16 cellular contexts compared by ENCODE assay signal in the genomic region with DNA sequence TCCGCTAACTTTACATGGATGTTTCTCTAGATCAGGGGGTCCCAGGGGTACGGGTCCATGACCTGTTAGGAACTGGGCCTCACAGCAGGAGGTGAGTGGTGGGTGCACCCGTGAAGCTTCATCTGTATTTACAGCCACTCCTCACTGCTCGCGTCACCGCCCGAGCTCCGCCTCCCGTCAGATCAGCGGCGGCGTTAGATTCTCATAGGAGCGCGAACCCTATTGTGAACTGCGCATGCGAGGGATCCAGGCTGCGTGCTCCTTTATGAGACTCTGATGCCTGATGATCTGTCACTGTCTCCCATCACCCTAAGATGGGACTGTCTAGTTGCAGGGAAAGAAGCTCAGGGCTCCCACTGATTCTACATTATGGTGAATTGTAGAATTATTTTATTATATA. TPM values are rescaled to one million over a fixed set of nuclear protein-coding genes. Genes with fewer than 3 reads are reported as not detected.
DNase-seq lines count a peak whose midpoint lies in the region; ATAC-seq and TF ChIP-seq lines count a peak whose summit lies in the region.
"Had no signal": no experiment of that assay in that cellular context is flagged by ENCODE, and none has a peak within 500 bp of the region (broad histone marks: within the 10 kb centered on the region; RNA-seq: fewer than 3 reads in every experiment).

No MANE protein-coding gene starts in this region.

- no peak for TF ChIP-seq CTCF in esophagus muscularis mucosa (IDR thresholded peaks at IDR 0.05)
- TF ChIP-seq CTCF in testis (IDR thresholded peaks at IDR 0.05): no peak
- no peak for TF ChIP-seq CTCF in lower leg skin (IDR thresholded peaks at IDR 0.05)

- no peak for TF ChIP-seq EP300 in esophagus muscularis mucosa (IDR thresholded peaks at IDR 0.05)

- H3K4me1 ChIP-seq in esophagus muscularis mucosa (peaks cover 9 to 56% (median 47%) of the 10 kb centered on the region in 4 donors), rectal smooth muscle tissue (ENCODE audit: control insufficient read depth, insufficient read depth, low read length) (peaks cover 33% of the 10 kb centered on the region), testis (no peaks in the 10 kb centered on the region)

- 95% methylated on average over 17 of the region's 17 CpGs for WGBS in esophagus muscularis mucosa
- WGBS in testis, 2 donors: 73 to 80% methylated on average over 17 of the region's 17 CpGs
- WGBS in lower leg skin, 2 donors: 94% methylated on average over 17 of the region's 17 CpGs

- H3K27me3 ChIP-seq in esophagus muscularis mucosa (no peaks in the 10 kb centered on the region), rectal smooth muscle tissue (ENCODE audit: control insufficient read depth, insufficient read depth, low read length) (no peaks in the 10 kb centered on the region), testis (no peaks in the 10 kb centered on the region)
- H3K27me3 ChIP-seq: BLaER1 treated with 17β-estradiol and CSF1 and Interleukin-3, amounts not matched to agents 10 nM and 100 nM had no signal

- ATAC-seq in GM19035 (IDR thresholded peaks at IDR 0.05; ENCODE audit: unreplicated experiment): no peak

- no peak for TF ChIP-seq POLR2A in esophagus muscularis mucosa (IDR thresholded peaks at IDR 0.05; ENCODE audit: low read depth)
- no peak for TF ChIP-seq POLR2A in testis (IDR thresholded peaks at IDR 0.05)
- TF ChIP-seq POLR2A in lower leg skin (IDR thresholded peaks at IDR 0.05): no peak

- DNase-seq in NCI-H69 (lab: John Stamatoyannopoulos, UW) (peak; percentile 72), esophagus muscularis mucosa (ENCODE audit: extremely low spot score) (no peak), testis (peak; percentile 29), lower leg skin (ENCODE audit: low spot score in 2 of 2) (no peak), RPMI8226 (no peak)
- DNase-seq: ACHN; CD4-positive, CD25-positive, alpha-beta regulatory T cell; DMS 273 treated with DMSO at 0.1 percent for 48 hours; DMS79; HFFc6 had no signal

- H3K9me3 ChIP-seq in esophagus muscularis mucosa (no peaks in the 10 kb centered on the region), testis (no peaks in the 10 kb centered on the region)
- H3K9me3 ChIP-seq: BLaER1 treated with 17β-estradiol and CSF1 and Interleukin-3, amounts not matched to agents 10 nM and 100 nM had no signal

- peak overlapping the region; percentile 25 to 94 (median 76) for H3K27ac ChIP-seq in esophagus muscularis mucosa (replicated peaks in 1 of 4)
- peak overlapping the region; percentile 99 for H3K27ac ChIP-seq in rectal smooth muscle tissue (ENCODE audit: low read depth, low read length)
- H3K27ac ChIP-seq in testis: no peak overlapping the region
- H3K27ac ChIP-seq: BLaER1 treated with 17β-estradiol and CSF1 and Interleukin-3, amounts not matched to agents 10 nM and 100 nM had no signal

- no peak overlapping the region for H3K4me3 ChIP-seq in esophagus muscularis mucosa
- H3K4me3 ChIP-seq in rectal smooth muscle tissue (ENCODE audit: low read length): no peak overlapping the region
- no peak overlapping the region for H3K4me3 ChIP-seq in testis
- H3K4me3 ChIP-seq in lower leg skin (ENCODE audit: low read depth, poor library complexity, severe bottlenecking): no peak overlapping the region
- H3K4me3 ChIP-seq: BLaER1 treated with 17β-estradiol and CSF1 and Interleukin-3, amounts not matched to agents 10 nM and 100 nM had no signal

- intact Hi-C loops in esophagus muscularis mucosa (cut with DNase I) (loop anchor here (5.0 kb wide), 1 partner anchor 53 kb away; no protein-coding TSS in a partner anchor), testis (cut with DNase I; ENCODE audit: low total_unique reads) (no loop called here), lower leg skin (cut with DNase I; ENCODE audit: low total_unique reads) (no loop called here)

- no peaks in the 10 kb centered on the region for H3K36me3 ChIP-seq in esophagus muscularis mucosa
- no peaks in the 10 kb centered on the region for H3K36me3 ChIP-seq in rectal smooth muscle tissue (ENCODE audit: control insufficient read depth, insufficient read depth, low read length)
- no peaks in the 10 kb centered on the region for H3K36me3 ChIP-seq in testis (ENCODE audit: low read depth, missing control alignments)
- H3K36me3 ChIP-seq: BLaER1 treated with 17β-estradiol and CSF1 and Interleukin-3, amounts not matched to agents 10 nM and 100 nM had no signal

- no peak overlapping the region for H3K9ac ChIP-seq in rectal smooth muscle tissue (ENCODE audit: low read length)
- H3K9ac ChIP-seq: BLaER1 treated with 17β-estradiol and CSF1 and Interleukin-3, amounts not matched to agents 10 nM and 100 nM had no signal

RNA-seq across cellular contexts. Expression of gene MRGPRD, which starts 31.8 kb away (rescaled TPM):
- total RNA-seq in esophagus muscularis mucosa (1 to 10 TPM in 1 of 4 donors, under 1 TPM in 2, not detected in 1; 0.32 to 2.5 (median 0.66) TPM), testis (not detected), lower leg skin (not detected)
- not detected for polyA plus RNA-seq in testis (ENCODE audit: insufficient read depth, low read depth, low replicate concordance)
- total RNA-seq: A172; CD4-positive, CD25-positive, alpha-beta regulatory T cell; H4; HFFc6; HT1080 had no signal

RNA-seq across cellular contexts. Expression of gene IGHMBP2, which starts 45.3 kb away (rescaled TPM):
- 10 to 100 TPM; 11.6 to 30.8 (median 28.0) TPM for total RNA-seq in esophagus muscularis mucosa
- 10 to 100 TPM; 42.6 to 47.1 TPM for total RNA-seq in testis
- polyA plus RNA-seq in testis (ENCODE audit: insufficient read depth, low read depth, low replicate concordance): 68.9 TPM
- total RNA-seq in lower leg skin: 10 to 100 TPM; 18.6 to 33.3 (median 30.5) TPM

RNA-seq across cellular contexts. Expression of gene MRPL21, which starts 45.3 kb away (rescaled TPM):
- total RNA-seq in esophagus muscularis mucosa (10 to 100 TPM; 47.2 to 66.2 (median 51.2) TPM), testis (10 to 100 TPM; 43.2 to 45.0 TPM), lower leg skin (10 to 100 TPM; 34.0 to 54.5 (median 41.8) TPM)
- 96.2 TPM for polyA plus RNA-seq in testis (ENCODE audit: insufficient read depth, low read depth, low replicate concordance)

Comparison
In these comparisons a context has a peak if more than half of its experiments do, and no peak if none do; other contexts are left out.
1. DNase-seq: peak in NCI-H69 (single experiment) and testis (single experiment); none in esophagus muscularis mucosa (single experiment), lower leg skin (0 of 2) and RPMI8226 (single experiment).
2. H3K27ac ChIP-seq: peak in esophagus muscularis mucosa (4 of 4) and rectal smooth muscle tissue (single experiment); none in testis (0 of 2).